8 cellular contexts compared by ENCODE assay signal in genomic region chr14:65824285-65824977, GRCh38.
DNase-seq lines count a peak whose midpoint lies in the region; ATAC-seq, FAIRE-seq and TF ChIP-seq lines count a peak whose summit lies in the region.

No MANE protein-coding gene starts in this region.

- ATAC-seq in HG02610 (IDR thresholded peaks at IDR 0.05; ENCODE audit: unreplicated experiment) (peak; percentile 77), left colon (peak; percentile 93), HG03135 (IDR thresholded peaks at IDR 0.05; ENCODE audit: unreplicated experiment) (no peak)

- TF ChIP-seq CTCF in VCaP (conservative IDR thresholded peaks at IDR 0.05) (peak; percentile 94), bronchial epithelial cell (IDR thresholded peaks at IDR 0.05; ENCODE audit: insufficient read depth, low read length, severe bottlenecking) (peak; percentile 80)

- no peak overlapping the region for H3K4me3 ChIP-seq in bronchial epithelial cell (ENCODE audit: low read depth, low read length)

- DNase-seq in EH (ENCODE audit: low read depth) (peak; percentile 69), NCI-H2029 treated with DMSO at 0.1 percent for 48 hours (lab: John Stamatoyannopoulos, UW) (peak; percentile 26), bronchial epithelial cell (ENCODE audit: low read depth) (peak; percentile 63), left colon (peak in 1 of 2 donors; percentile 44)
- peak; percentile 25 to 40 for DNase-seq in stimulated activated CD4-positive, alpha-beta T cell treated with anti-CD3 and anti-CD28 coated beads, Interleukin-4, amount 100 ng/mL, for 48 hours (ENCODE audit: low read depth in 2 of 2)

- H3K36me3 ChIP-seq in bronchial epithelial cell (ENCODE audit: control insufficient read depth, insufficient read depth, low read length), result no peaks in the 10 kb centered on the region

- H3K27me3 ChIP-seq in bronchial epithelial cell (ENCODE audit: control insufficient read depth, insufficient read depth, low read length), result peaks cover 2% of the 10 kb centered on the region

- no peak overlapping the region for H3K27ac ChIP-seq in VCaP

- no peak for FAIRE-seq in bronchial epithelial cell (lab: Jason Lieb, UNC)

- intact Hi-C loops in left colon (cut with DNase I, micrococcal nuclease), result loop anchor here (5.0 to 10.0 kb wide), 3 partner anchors 410 to 660 kb away; partner anchors contain the start of gene FUT8 (in 2 of the 2)
